In genomic region chr1:109906160-109906838, GRCh38 we compare ENCODE assay signal across 8 cellular contexts. TPM values are rescaled to one million over a fixed set of nuclear protein-coding genes. Genes with fewer than 3 reads are reported as not detected.
DNase-seq lines count a peak whose midpoint lies in the region; ATAC-seq and TF ChIP-seq lines count a peak whose summit lies in the region.

No MANE protein-coding gene starts in this region.

- no peaks in the 10 kb centered on the region for H3K9me3 ChIP-seq in PC-9 (ENCODE audit: insufficient read depth, low read depth)

- DNase-seq in NOMO-1 treated with dmso at 0.1 percent for 144 hours (lab: John Stamatoyannopoulos, UW; ENCODE audit: unreplicated experiment), result peak; percentile 63
- DNase-seq in activated naive CD4-positive, alpha-beta T cell treated with anti-CD3 and anti-CD28 coated beads, Interleukin-2, amount 10 ng/mL, durations not matched to agents 7 days and 5 days, result peak; percentile 74
- peak; percentile 52 to 68 for DNase-seq in stimulated activated CD8-positive, alpha-beta memory T cell treated with anti-CD3 and anti-CD28 coated beads, Interleukin-7, amount 100 ng/mL, for 4 hours (ENCODE audit: low read depth in 2 of 2)
- DNase-seq in 8988T, result no peak
- no peak for DNase-seq in GOT3 (lab: John Stamatoyannopoulos, UW)
- DNase-seq in PC-9, result no peak

- intact Hi-C loops in PC-9 (cut with micrococcal nuclease; ENCODE audit: unreplicated experiment), result no loop called here

- H3K36me3 ChIP-seq in PC-9 (ENCODE audit: low read depth), result no peaks in the 10 kb centered on the region

- H3K27ac ChIP-seq in PC-9, result no peak overlapping the region

- BruUV-seq in PC-9 (replicated peaks; lab: Mats Ljungman, UMichigan), result no TSS peak

- H3K4me1 Mint-ChIP-seq in activated naive CD4-positive, alpha-beta T cell treated with anti-CD3 and anti-CD28 coated beads, Interleukin-2, amount 10 ng/mL, durations not matched to agents 7 days and 5 days, result peaks cover 52% of the 10 kb centered on the region

- no peak for TF ChIP-seq CTCF in PC-9 (conservative IDR thresholded peaks at IDR 0.05)

- CTCF ChIA-PET in activated naive CD4-positive, alpha-beta T cell treated with anti-CD3 and anti-CD28 coated beads, Interleukin-2, amount 10 ng/mL, durations not matched to agents 7 days and 5 days (lab: Charles Lee), result interaction anchor here (0.6 to 2.7 kb wide), 6 partner anchors 9 to 154 kb away, joined by 3 to 16 read pairs (median 4); no protein-coding TSS in a partner anchor
- CTCF ChIA-PET in PC-9 (lab: Charles Lee), result no interaction called here

- no peaks in the 10 kb centered on the region; the same call in 1 of the 2 replicates for H3F3A ChIP-seq in PC-9 (ENCODE audit: insufficient read depth, low read depth)

- POLR2A ChIA-PET in PC-9 (lab: Charles Lee; ENCODE audit: unreplicated experiment), result no interaction called here

- H3K4me1 ChIP-seq in PC-9 (replicated peaks; ENCODE audit: insufficient read depth), result peaks cover 23% of the 10 kb centered on the region

- no peaks in the 10 kb centered on the region for H3K9me2 ChIP-seq in PC-9 (ENCODE audit: insufficient read depth)

- no peaks in the 10 kb centered on the region for H3K9me3 Mint-ChIP-seq in activated naive CD4-positive, alpha-beta T cell treated with anti-CD3 and anti-CD28 coated beads, Interleukin-2, amount 10 ng/mL, durations not matched to agents 7 days and 5 days

- no peaks in the 10 kb centered on the region for H3K27me3 ChIP-seq in PC-9 (ENCODE audit: insufficient read depth, low read depth)

- ATAC-seq in GM18502 (IDR thresholded peaks at IDR 0.05; ENCODE audit: poor library complexity, unreplicated experiment) (peak; percentile 87), HG02623 (IDR thresholded peaks at IDR 0.05; ENCODE audit: unreplicated experiment) (peak; percentile 88)

- H3K4me3 ChIP-seq in PC-9, result no peak overlapping the region

- peak overlapping the region; percentile 93 for H3K27ac Mint-ChIP-seq in activated naive CD4-positive, alpha-beta T cell treated with anti-CD3 and anti-CD28 coated beads, Interleukin-2, amount 10 ng/mL, durations not matched to agents 7 days and 5 days

- peaks cover 10% of the 10 kb centered on the region for H3K36me3 Mint-ChIP-seq in activated naive CD4-positive, alpha-beta T cell treated with anti-CD3 and anti-CD28 coated beads, Interleukin-2, amount 10 ng/mL, durations not matched to agents 7 days and 5 days

- H2AFZ ChIP-seq in PC-9, result no peak overlapping the region

- H3K27me3 Mint-ChIP-seq in activated naive CD4-positive, alpha-beta T cell treated with anti-CD3 and anti-CD28 coated beads, Interleukin-2, amount 10 ng/mL, durations not matched to agents 7 days and 5 days, result peaks cover 47% of the 10 kb centered on the region

- H3K4me3 Mint-ChIP-seq in activated naive CD4-positive, alpha-beta T cell treated with anti-CD3 and anti-CD28 coated beads, Interleukin-2, amount 10 ng/mL, durations not matched to agents 7 days and 5 days, result peak overlapping the region; percentile 58

- H3K79me2 ChIP-seq in PC-9 (ENCODE audit: low read depth), result peaks cover 10% of the 10 kb centered on the region

- no peaks in the 10 kb centered on the region for H4K20me1 ChIP-seq in PC-9 (ENCODE audit: insufficient read depth)

- H3K4me2 ChIP-seq in PC-9, result no peak overlapping the region

RNA-seq across cellular contexts. Expression of gene CSF1, which starts 4.3 kb away (rescaled TPM):
- 29.8 and 35.2 TPM in 2 replicates for total RNA-seq in PC-9 (2021)

Comparison
In these comparisons a context has a peak if more than half of its experiments do, and no peak if none do; other contexts are left out.
1. DNase-seq: peak in NOMO-1 treated with dmso at 0.1 percent for 144 hours (single experiment), activated naive CD4-positive, alpha-beta T cell treated with anti-CD3 and anti-CD28 coated beads, Interleukin-2, amount 10 ng/mL, durations not matched to agents 7 days and 5 days (single experiment) and stimulated activated CD8-positive, alpha-beta memory T cell treated with anti-CD3 and anti-CD28 coated beads, Interleukin-7, amount 100 ng/mL, for 4 hours (2 of 2); none in 8988T (single experiment), GOT3 (single experiment) and PC-9 (0 of 2).